15 cellular contexts compared by ENCODE assay signal in the genomic region with DNA sequence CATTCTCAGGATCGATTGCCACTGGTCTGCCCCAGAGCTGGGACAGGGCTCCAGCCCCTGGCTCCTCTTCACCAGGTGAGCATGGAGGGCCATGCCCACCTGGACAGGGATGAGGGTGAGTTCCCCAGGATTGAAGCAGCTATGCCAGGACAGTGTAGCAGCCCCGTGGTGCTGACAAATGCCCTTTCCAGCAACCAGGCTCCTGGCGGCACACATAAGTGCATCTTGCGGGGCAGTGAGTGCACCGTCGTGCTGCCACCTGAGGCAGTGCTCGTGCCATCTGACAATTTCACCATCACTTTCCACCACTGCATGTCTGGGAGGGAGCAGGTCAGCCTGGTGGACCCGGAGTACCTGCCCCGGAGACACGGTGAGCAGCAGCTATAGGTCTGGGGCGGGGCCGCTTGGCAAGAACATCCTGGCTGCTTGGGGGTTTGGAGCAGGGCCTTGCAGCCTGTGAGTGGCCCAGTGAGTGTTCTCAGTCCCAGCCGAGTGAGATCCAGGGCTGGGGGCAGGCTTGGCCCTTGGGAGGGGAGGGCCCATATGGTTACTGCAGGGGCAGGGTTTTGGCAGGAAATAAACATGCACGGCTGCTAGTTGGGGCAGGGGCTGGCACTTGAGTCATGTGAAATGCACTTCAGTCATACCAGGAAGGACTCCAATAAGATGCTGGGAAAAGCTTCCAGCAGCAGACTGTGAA. TPM values are rescaled to one million over a fixed set of nuclear protein-coding genes. Genes with fewer than 3 reads are reported as not detected.
"Had no signal": no experiment of that assay in that cellular context is flagged by ENCODE, and none has a peak within 500 bp of the region (broad histone marks: within the 10 kb centered on the region; RNA-seq: fewer than 3 reads in every experiment).

No MANE protein-coding gene starts in this region.

- H3K36me3 Mint-ChIP-seq: natural killer cell had no signal

- H3K4me3 ChIP-seq: body of pancreas, left lung, SJCRH30, thyroid gland had no signal

- H3K27me3 Mint-ChIP-seq: central memory CD8-positive, alpha-beta T cell; effector memory CD8-positive, alpha-beta T cell had no signal

- H3K27me3 ChIP-seq: body of pancreas, left lung, SJCRH30, thyroid gland had no signal

- H3K27ac ChIP-seq: body of pancreas, left lung, SJCRH30, thyroid gland had no signal

- H3K27ac Mint-ChIP-seq: activated T-cell treated with anti-CD3 and anti-CD28 coated beads, Interleukin-2, amount 50 U/mL, for 72 hours; natural killer cell had no signal

- DNase-seq: activated naive CD4-positive, alpha-beta T cell treated with anti-CD3 and anti-CD28 coated beads, Interleukin-2, amount 50 U/mL, for 16 hours; activated T-cell treated with anti-CD3 and anti-CD28 coated beads, Interleukin-2, amount 50 U/mL, for 72 hours; amniotic stem cell; body of pancreas; effector memory CD8-positive, alpha-beta T cell; left lung; natural killer cell; right cardiac atrium; SJCRH30; small intestine; T1000 had no signal

- H3K36me3 ChIP-seq: left lung, SJCRH30, thyroid gland had no signal

- ATAC-seq: activated T-cell treated with anti-CD3 and anti-CD28 coated beads, Interleukin-2, amount 50 U/mL, for 72 hours; body of pancreas; effector memory CD8-positive, alpha-beta T cell; esophagus mucosa; left lung; right cardiac atrium had no signal

- H3K4me1 ChIP-seq: body of pancreas, left lung, SJCRH30, thyroid gland had no signal

- H3K9me3 ChIP-seq: body of pancreas, left lung, SJCRH30, thyroid gland had no signal

- FAIRE-seq: small intestine had no signal

- H3K4me3 Mint-ChIP-seq: activated T-cell treated with anti-CD3 and anti-CD28 coated beads, Interleukin-2, amount 50 U/mL, for 72 hours; central memory CD8-positive, alpha-beta T cell; effector memory CD8-positive, alpha-beta T cell; natural killer cell had no signal

- H3K9me3 Mint-ChIP-seq: activated T-cell treated with anti-CD3 and anti-CD28 coated beads, Interleukin-2, amount 50 U/mL, for 72 hours; central memory CD8-positive, alpha-beta T cell; effector memory CD8-positive, alpha-beta T cell; natural killer cell had no signal

RNA-seq across cellular contexts. Expression of a gene that starts 6.1 kb away (rescaled TPM):
- total RNA-seq: fibroblast of villous mesenchyme, SJCRH30 had no signal
